Comparison of ENCODE assay signal across 1 cellular context in genomic region chr6:28551891-28552666, GRCh38.
TF ChIP-seq lines count a peak whose summit lies in the region.

No MANE protein-coding gene starts in this region.

TF ChIP-seq in K562, 482 proteins besides CTCF, POLR2A, EP300 and RAD21 (continued from another document):
- TF ChIP-seq PREB (CRISPR knock-in tag; IDR thresholded peaks at IDR 0.05) = peak; percentile 82; the same call in 1 of the 2 replicates
- peak; percentile 40 for TF ChIP-seq ZNF384 (IDR thresholded peaks at IDR 0.05; ENCODE audit: low read depth, low read length)
- no peak for TF ChIP-seq FOXP4 (CRISPR knock-in tag; IDR thresholded peaks at IDR 0.05; ENCODE audit: borderline replicate concordance)
- TF ChIP-seq CTBP1 (IDR thresholded peaks at IDR 0.05; ENCODE audit: borderline replicate concordance) = peak; percentile 90
- TF ChIP-seq TAL1 (IDR thresholded peaks at IDR 0.05) = peak; percentile 65
- TF ChIP-seq ZEB2 (IDR thresholded peaks at IDR 0.05) = peak; percentile 80
- TF ChIP-seq ELF4 (CRISPR knock-in tag; IDR thresholded peaks at IDR 0.05) = 0 out of 2 replicates have a peak, but pooled peaks have one; percentile 29
- no peak for TF ChIP-seq BDP1 (IDR thresholded peaks at IDR 0.05; ENCODE audit: insufficient read depth, insufficient read length)
- peak in 1 of 2 experiments; percentile 73; a peak in 1 of 4 replicates for TF ChIP-seq RCOR1 (IDR thresholded peaks at IDR 0.05; ENCODE audit: borderline replicate concordance in 1 of 2, low read depth in 2 of 2, low read length in 2 of 2)
- no peak for TF ChIP-seq PURB (CRISPR knock-in tag; IDR thresholded peaks at IDR 0.05; ENCODE audit: low read depth)
- no peak for TF ChIP-seq NFATC3 (IDR thresholded peaks at IDR 0.05)
- no peak for TF ChIP-seq GTF2F1 (IDR thresholded peaks at IDR 0.05; ENCODE audit: low read depth, low read length)
- TF ChIP-seq TEAD1 (CRISPR knock-in tag; IDR thresholded peaks at IDR 0.05) = peak in 1 of 2 experiments; percentile 29; a peak in 1 of 4 replicates
- TF ChIP-seq ZNF589 (CRISPR knock-in tag; IDR thresholded peaks at IDR 0.05; ENCODE audit: low read depth) = no peak
- TF ChIP-seq ZNF766 (CRISPR knock-in tag; conservative IDR thresholded peaks at IDR 0.05) = peak; percentile 54; the same call in 1 of the 2 replicates
- TF ChIP-seq BRD4 (IDR thresholded peaks at IDR 0.05) = no peak; the same call in 1 of the 2 replicates
- TF ChIP-seq GABPA (tag; conservative IDR thresholded peaks at IDR 0.05; ENCODE audit: low read depth) = 0 out of 2 replicates have a peak, but pooled peaks have one; percentile 12
- no peak for TF ChIP-seq ZNF445 (CRISPR knock-in tag; IDR thresholded peaks at IDR 0.05; ENCODE audit: low read depth)
- TF ChIP-seq TCF3 (CRISPR knock-in tag; IDR thresholded peaks at IDR 0.05) = peak; percentile 72
- TF ChIP-seq ATF7 (IDR thresholded peaks at IDR 0.05) = 0 out of 2 replicates have a peak, but pooled peaks have one; percentile 24
- 0 out of 2 replicates have a peak, but pooled peaks have one; percentile 47 for TF ChIP-seq ERF (CRISPR knock-in tag; IDR thresholded peaks at IDR 0.05)
- no peak for TF ChIP-seq CTCFL (IDR thresholded peaks at IDR 0.05; ENCODE audit: borderline replicate concordance, insufficient read depth, low read depth, low read length, poor library complexity, severe bottlenecking)
- no peak for TF ChIP-seq SRSF1 (IDR thresholded peaks at IDR 0.05; ENCODE audit: low read depth, low read length)
- peak in 1 of 2 experiments; percentile 61; a peak in 1 of 4 replicates for TF ChIP-seq ETV6 (IDR thresholded peaks at IDR 0.05; ENCODE audit: borderline replicate concordance in 1 of 2, low read depth in 2 of 2, low read length in 1 of 2)
- TF ChIP-seq ETV6 (CRISPR knock-in tag; IDR thresholded peaks at IDR 0.05; ENCODE audit: borderline replicate concordance) = no peak
- TF ChIP-seq CLOCK (CRISPR knock-in tag; IDR thresholded peaks at IDR 0.05; ENCODE audit: borderline replicate concordance) = no peak
- TF ChIP-seq, protein P1, sequence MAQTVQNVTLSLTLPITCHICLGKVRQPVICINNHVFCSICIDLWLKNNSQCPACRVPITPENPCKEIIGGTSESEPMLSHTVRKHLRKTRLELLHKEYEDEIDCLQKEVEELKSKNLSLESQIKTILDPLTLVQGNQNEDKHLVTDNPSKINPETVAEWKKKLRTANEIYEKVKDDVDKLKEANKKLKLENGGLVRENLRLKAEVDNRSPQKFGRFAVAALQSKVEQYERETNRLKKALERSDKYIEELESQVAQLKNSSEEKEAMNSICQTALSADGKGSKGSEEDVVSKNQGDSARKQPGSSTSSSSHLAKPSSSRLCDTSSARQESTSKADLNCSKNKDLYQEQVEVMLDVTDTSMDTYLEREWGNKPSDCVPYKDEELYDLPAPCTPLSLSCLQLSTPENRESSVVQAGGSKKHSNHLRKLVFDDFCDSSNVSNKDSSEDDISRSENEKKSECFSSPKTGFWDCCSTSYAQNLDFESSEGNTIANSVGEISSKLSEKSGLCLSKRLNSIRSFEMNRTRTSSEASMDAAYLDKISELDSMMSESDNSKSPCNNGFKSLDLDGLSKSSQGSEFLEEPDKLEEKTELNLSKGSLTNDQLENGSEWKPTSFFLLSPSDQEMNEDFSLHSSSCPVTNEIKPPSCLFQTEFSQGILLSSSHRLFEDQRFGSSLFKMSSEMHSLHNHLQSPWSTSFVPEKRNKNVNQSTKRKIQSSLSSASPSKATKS (CRISPR knock-in tag; IDR thresholded peaks at IDR 0.05) = no peak
- peak; percentile 70 for TF ChIP-seq CBFA2T3 (IDR thresholded peaks at IDR 0.05)
- peak; percentile 14; the same call in 1 of the 2 replicates for TF ChIP-seq JUN (IDR thresholded peaks at IDR 0.05; ENCODE audit: borderline replicate concordance, low read depth, low read length)
- no peak for TF ChIP-seq JUN (CRISPR knock-in tag; IDR thresholded peaks at IDR 0.05; ENCODE audit: borderline replicate concordance)
- peak; percentile 62; the same call in 1 of the 2 replicates for TF ChIP-seq DMBX1 (CRISPR knock-in tag; IDR thresholded peaks at IDR 0.05; ENCODE audit: borderline replicate concordance)
- TF ChIP-seq U2AF2 (optimal IDR thresholded peaks at IDR 0.05; ENCODE audit: low read depth, low read length) = no peak
- TF ChIP-seq, protein P2, sequence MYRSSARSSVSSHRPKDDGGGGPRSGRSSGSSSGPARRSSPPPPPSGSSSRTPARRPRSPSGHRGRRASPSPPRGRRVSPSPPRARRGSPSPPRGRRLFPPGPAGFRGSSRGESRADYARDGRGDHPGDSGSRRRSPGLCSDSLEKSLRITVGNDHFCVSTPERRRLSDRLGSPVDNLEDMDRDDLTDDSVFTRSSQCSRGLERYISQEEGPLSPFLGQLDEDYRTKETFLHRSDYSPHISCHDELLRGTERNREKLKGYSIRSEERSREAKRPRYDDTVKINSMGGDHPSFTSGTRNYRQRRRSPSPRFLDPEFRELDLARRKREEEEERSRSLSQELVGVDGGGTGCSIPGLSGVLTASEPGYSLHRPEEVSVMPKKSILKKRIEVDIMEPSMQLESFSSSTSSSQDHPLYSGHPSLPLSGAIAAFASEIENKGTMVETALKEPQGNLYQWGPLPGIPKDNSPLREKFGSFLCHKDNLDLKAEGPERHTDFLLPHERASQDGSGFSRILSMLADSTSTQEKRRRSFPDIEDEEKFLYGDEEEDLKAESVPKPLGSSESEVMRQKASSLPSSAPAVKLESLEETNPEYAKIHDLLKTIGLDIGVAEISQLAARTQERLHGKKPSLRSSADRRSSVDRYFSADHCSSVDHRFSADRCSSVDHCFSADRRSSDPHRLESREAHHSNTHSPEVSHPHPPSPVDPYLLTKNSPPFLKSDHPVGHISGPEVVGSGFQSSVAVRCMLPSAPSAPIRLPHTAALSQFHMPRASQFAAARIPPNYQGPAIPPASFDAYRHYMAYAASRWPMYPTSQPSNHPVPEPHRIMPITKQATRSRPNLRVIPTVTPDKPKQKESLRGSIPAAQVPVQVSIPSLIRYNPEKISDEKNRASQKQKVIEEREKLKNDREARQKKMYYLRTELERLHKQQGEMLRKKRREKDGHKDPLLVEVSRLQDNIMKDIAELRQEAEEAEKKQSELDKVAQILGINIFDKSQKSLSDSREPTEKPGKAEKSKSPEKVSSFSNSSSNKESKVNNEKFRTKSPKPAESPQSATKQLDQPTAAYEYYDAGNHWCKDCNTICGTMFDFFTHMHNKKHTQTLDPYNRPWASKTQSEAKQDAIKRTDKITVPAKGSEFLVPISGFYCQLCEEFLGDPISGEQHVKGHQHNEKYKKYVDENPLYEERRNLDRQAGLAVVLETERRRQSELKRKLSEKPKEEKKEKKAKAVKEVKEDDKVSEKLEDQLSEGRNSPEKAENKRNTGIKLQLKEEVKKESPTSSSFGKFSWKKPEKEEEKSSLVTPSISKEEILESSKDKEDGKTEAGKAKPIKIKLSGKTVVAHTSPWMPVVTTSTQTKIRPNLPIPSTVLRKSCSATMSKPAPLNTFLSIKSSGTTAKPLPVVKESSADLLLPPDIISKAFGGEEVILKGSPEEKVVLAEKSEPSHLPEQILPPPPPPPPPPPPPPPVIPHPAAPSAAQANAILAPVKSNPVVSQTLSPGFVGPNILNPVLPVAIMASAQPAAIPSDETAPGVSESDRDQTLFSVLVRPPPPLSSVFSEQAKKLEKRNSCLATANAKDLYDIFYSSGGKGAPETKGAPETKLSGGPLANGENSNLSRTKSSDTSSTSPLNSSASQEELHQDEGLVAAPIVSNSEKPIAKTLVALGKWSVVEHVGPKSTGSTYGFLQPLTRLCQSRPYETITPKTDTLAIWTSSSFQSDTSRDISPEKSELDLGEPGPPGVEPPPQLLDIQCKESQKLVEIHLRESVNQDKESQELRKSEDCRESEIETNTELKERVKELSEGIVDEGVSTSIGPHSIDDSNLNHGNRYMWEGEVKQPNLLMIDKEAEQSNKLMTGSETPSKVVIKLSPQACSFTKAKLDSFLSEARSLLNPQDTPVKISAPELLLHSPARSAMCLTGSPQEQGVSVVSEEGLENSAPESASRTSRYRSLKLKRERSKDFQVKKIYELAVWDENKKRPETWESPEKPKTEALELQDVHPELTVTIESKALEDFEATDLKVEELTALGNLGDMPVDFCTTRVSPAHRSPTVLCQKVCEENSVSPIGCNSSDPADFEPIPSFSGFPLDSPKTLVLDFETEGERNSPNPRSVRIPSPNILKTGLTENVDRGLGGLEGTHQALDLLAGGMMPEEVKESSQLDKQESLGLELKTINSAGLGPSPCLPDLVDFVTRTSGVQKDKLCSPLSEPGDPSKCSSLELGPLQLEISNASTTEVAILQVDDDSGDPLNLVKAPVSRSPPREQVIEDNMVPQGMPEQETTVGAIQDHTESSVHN (IDR thresholded peaks at IDR 0.05; ENCODE audit: borderline replicate concordance in 1 of 2, low read depth in 1 of 2) = 0 out of 4 replicates have a peak, but pooled peaks of 1 of the 2 experiments have one; percentile 17
- TF ChIP-seq SPI1 (IDR thresholded peaks at IDR 0.05; ENCODE audit: borderline replicate concordance, low read depth, low read length) = peak; percentile 81; the same call in 1 of the 2 replicates
- no peak for TF ChIP-seq RBM39 (optimal IDR thresholded peaks at IDR 0.05; ENCODE audit: low read depth, low read length)
- TF ChIP-seq, protein P3, sequence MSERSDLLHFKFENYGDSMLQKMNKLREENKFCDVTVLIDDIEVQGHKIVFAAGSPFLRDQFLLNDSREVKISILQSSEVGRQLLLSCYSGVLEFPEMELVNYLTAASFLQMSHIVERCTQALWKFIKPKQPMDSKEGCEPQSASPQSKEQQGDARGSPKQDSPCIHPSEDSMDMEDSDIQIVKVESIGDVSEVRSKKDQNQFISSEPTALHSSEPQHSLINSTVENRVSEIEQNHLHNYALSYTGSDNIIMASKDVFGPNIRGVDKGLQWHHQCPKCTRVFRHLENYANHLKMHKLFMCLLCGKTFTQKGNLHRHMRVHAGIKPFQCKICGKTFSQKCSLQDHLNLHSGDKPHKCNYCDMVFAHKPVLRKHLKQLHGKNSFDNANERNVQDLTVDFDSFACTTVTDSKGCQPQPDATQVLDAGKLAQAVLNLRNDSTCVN (CRISPR knock-in tag; IDR thresholded peaks at IDR 0.05) = no peak
